In the genomic region with DNA sequence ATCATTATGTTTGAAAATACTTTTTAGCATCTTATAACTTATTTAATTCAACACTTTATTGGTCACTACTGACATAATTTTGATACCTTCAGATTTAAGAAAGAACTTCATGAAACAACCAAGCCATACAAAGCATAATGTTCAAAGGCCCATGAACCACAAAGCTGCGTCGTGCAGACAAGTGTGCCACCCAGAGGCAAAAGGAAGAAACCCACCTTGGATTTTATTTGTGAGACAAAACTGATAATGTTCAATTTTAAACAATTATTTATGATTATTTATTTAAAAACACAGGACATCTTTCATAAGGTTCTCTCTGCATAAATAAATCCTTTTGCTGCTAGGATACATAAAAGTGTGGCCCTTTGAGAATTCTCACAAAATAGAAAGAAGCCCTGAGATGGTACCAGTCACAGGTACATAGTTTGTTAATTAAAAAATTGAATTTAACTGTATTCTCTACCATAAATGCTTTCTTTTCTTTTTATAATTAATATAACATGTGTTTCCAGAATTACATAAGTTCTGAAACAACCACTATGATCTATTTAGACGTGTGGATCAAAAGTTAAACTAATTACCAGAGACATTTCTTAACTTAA, we compare ENCODE assay signal across 8 cellular contexts.
DNase-seq lines count a peak whose midpoint lies in the region; ATAC-seq and TF ChIP-seq lines count a peak whose summit lies in the region.

No MANE protein-coding gene starts in this region.

- H3K36me3 ChIP-seq in CD8-positive, alpha-beta T cell (ENCODE audit: insufficient read depth, low read length) = peaks cover 10% of the 10 kb centered on the region

- H3K4me3 Mint-ChIP-seq in CD8-positive, alpha-beta T cell = no peak overlapping the region
- no peak overlapping the region for H3K4me3 Mint-ChIP-seq in activated CD8-positive, alpha-beta T cell treated with anti-CD3 and anti-CD28 coated beads for 36 hours

- no peak overlapping the region for H3K4me3 ChIP-seq in CD8-positive, alpha-beta T cell (ENCODE audit: low read depth, low read length)

- peaks cover 56% of the 10 kb centered on the region for H3K36me3 Mint-ChIP-seq in CD8-positive, alpha-beta T cell
- peaks cover 7% of the 10 kb centered on the region for H3K36me3 Mint-ChIP-seq in activated CD8-positive, alpha-beta T cell treated with anti-CD3 and anti-CD28 coated beads for 36 hours (ENCODE audit: low read depth)

- H3K27me3 Mint-ChIP-seq in CD8-positive, alpha-beta T cell (ENCODE audit: low read depth) = no peaks in the 10 kb centered on the region
- H3K27me3 Mint-ChIP-seq in activated CD8-positive, alpha-beta T cell treated with anti-CD3 and anti-CD28 coated beads for 36 hours = no peaks in the 10 kb centered on the region

- intact Hi-C loops in CD8-positive, alpha-beta T cell (cut with DNase I, micrococcal nuclease) = loop anchor here (1.0 to 5.0 kb wide), 4 partner anchors 208 to 876 kb away; no protein-coding TSS in a partner anchor
- intact Hi-C loops in activated CD8-positive, alpha-beta T cell treated with anti-CD3 and anti-CD28 coated beads for 36 hours (cut with micrococcal nuclease) = loop anchor here (5.0 kb wide), 2 partner anchors 116 to 206 kb away; no protein-coding TSS in a partner anchor

- DNase-seq in CD8-positive, alpha-beta T cell = peak in 1 of 7 experiments; percentile 15
- peak; percentile 44 for DNase-seq in GM20000 (ENCODE audit: low spot score)
- peak; percentile 62 for DNase-seq in NCI-H345 (lab: John Stamatoyannopoulos, UW)
- peak; percentile 55 for DNase-seq in activated CD8-positive, alpha-beta T cell treated with anti-CD3 and anti-CD28 coated beads for 36 hours
- peak; percentile 13 for DNase-seq in hepatic stellate cell (ENCODE audit: low spot score)
- DNase-seq in stimulated activated CD4-positive, alpha-beta T cell treated with anti-CD3 and anti-CD28 coated beads, Interleukin-2, amount 100 ng/mL, for 24 hours = peak; percentile 32 to 33
- no peak for DNase-seq in epidermal melanocyte (ENCODE audit: insufficient read length, low spot score)

- no peaks in the 10 kb centered on the region for H3K4me1 Mint-ChIP-seq in CD8-positive, alpha-beta T cell (ENCODE audit: low read depth)
- no peaks in the 10 kb centered on the region for H3K4me1 Mint-ChIP-seq in activated CD8-positive, alpha-beta T cell treated with anti-CD3 and anti-CD28 coated beads for 36 hours (ENCODE audit: low read depth)

- CTCF ChIA-PET in CD8-positive, alpha-beta T cell (lab: Charles Lee) = interaction anchor here (0.6 kb wide), 1 partner anchor 484 kb away, joined by 3 read pairs; no protein-coding TSS in a partner anchor
- CTCF ChIA-PET in activated CD8-positive, alpha-beta T cell treated with anti-CD3 and anti-CD28 coated beads for 36 hours (lab: Charles Lee) = interaction anchor here (1.8 kb wide), 1 partner anchor 209 kb away, joined by 5 read pairs; no protein-coding TSS in a partner anchor

- H3K27me3 ChIP-seq in CD8-positive, alpha-beta T cell (ENCODE audit: insufficient read depth, low read length) = no peaks in the 10 kb centered on the region

- no peaks in the 10 kb centered on the region for H3K4me1 ChIP-seq in CD8-positive, alpha-beta T cell (ENCODE audit: insufficient read depth, low read length)

- H3K9me3 ChIP-seq in CD8-positive, alpha-beta T cell (ENCODE audit: low read length) = no peaks in the 10 kb centered on the region

- POLR2A ChIA-PET in CD8-positive, alpha-beta T cell (lab: Charles Lee) = no interaction called here
- POLR2A ChIA-PET in activated CD8-positive, alpha-beta T cell treated with anti-CD3 and anti-CD28 coated beads for 36 hours (lab: Charles Lee) = no interaction called here

- TF ChIP-seq CTCF in CD8-positive, alpha-beta T cell (IDR thresholded peaks at IDR 0.05) = peak; percentile 59
- TF ChIP-seq CTCF in GM20000 (IDR thresholded peaks at IDR 0.05; ENCODE audit: extremely low read depth, missing control alignments) = peak; percentile 46
- TF ChIP-seq CTCF in activated CD8-positive, alpha-beta T cell treated with anti-CD3 and anti-CD28 coated beads for 36 hours (IDR thresholded peaks at IDR 0.05) = peak; percentile 77

- no peak for ATAC-seq in CD8-positive, alpha-beta T cell
- ATAC-seq in activated CD8-positive, alpha-beta T cell treated with anti-CD3 and anti-CD28 coated beads for 36 hours = no peak
- no peak for ATAC-seq in GM19395 (IDR thresholded peaks at IDR 0.05; ENCODE audit: unreplicated experiment)

- no peaks in the 10 kb centered on the region for H3K9me3 Mint-ChIP-seq in CD8-positive, alpha-beta T cell
- no peaks in the 10 kb centered on the region for H3K9me3 Mint-ChIP-seq in activated CD8-positive, alpha-beta T cell treated with anti-CD3 and anti-CD28 coated beads for 36 hours

- no peak overlapping the region for H3K27ac Mint-ChIP-seq in CD8-positive, alpha-beta T cell
- no peak overlapping the region for H3K27ac Mint-ChIP-seq in activated CD8-positive, alpha-beta T cell treated with anti-CD3 and anti-CD28 coated beads for 36 hours

- H3K27ac ChIP-seq in CD8-positive, alpha-beta T cell (ENCODE audit: low read depth, low read length) = no peak overlapping the region
